ENCODE assay signal across 8 cellular contexts in genomic region chr12:48105867-48106563, GRCh38. TPM values are rescaled to one million over a fixed set of nuclear protein-coding genes. Genes with fewer than 3 reads are reported as not detected.
A peak's percentile ranks its signal among the peaks of the same experiment; 100 is the strongest.
DNase-seq lines count a peak whose midpoint lies in the region; ATAC-seq and TF ChIP-seq lines count a peak whose summit lies in the region.

TSS of gene SENP1 (minus strand) at chr12:48106079. CDS start at chr12:48101472, 4,607 bp downstream.

- DNase-seq in GM12864 (ENCODE audit: low read depth), result peak; percentile 74
- peak; percentile 93 to 98 (median 98) for DNase-seq in NCI-H1417 (lab: John Stamatoyannopoulos, UW)
- DNase-seq in SW480 (ENCODE audit: low spot score), result peak; percentile 84
- peak; percentile 93 for DNase-seq in activated naive CD8-positive, alpha-beta T cell treated with anti-CD3 and anti-CD28 coated beads, Interleukin-2, amount 50 U/mL, for 24 hours
- DNase-seq in Right ventricle myocardium superior, result peak; percentile 93
- DNase-seq in trophoblast cell, result peak; percentile 78 to 84
- DNase-seq in tibial nerve (ENCODE audit: low spot score in 2 of 2), result peak; percentile 67 to 80

- peaks cover 8% of the 10 kb centered on the region in 2 experiments for H3K4me1 ChIP-seq in trophoblast cell (ENCODE audit: control insufficient read depth in 1 of 2, insufficient read depth in 2 of 2, low read length in 2 of 2)
- peaks cover 0 to 41% (median 12%) of the 10 kb centered on the region in 4 donors for H3K4me1 ChIP-seq in tibial nerve

- H3K9me3 Mint-ChIP-seq in activated naive CD8-positive, alpha-beta T cell treated with anti-CD3 and anti-CD28 coated beads, Interleukin-2, amount 50 U/mL, for 24 hours, result no peaks in the 10 kb centered on the region

- H3K23ac ChIP-seq in trophoblast cell (ENCODE audit: low read length), result no peak within 1 kb of the TSS

- H3K27me3 ChIP-seq in trophoblast cell (ENCODE audit: insufficient read depth, low read length) (peaks cover 2% of the 10 kb centered on the region), tibial nerve (no peaks in the 10 kb centered on the region)

- intact Hi-C loops in Right ventricle myocardium superior (cut with DNase I), result loop anchor here (10.0 kb wide), 1 partner anchor 49 kb away; the partner anchor contains the start of gene ASB8

- peak within 1 kb of the TSS; percentile 91 for H3K27ac ChIP-seq in trophoblast cell (ENCODE audit: low read depth, low read length)
- peak within 1 kb of the TSS; percentile 84 to 98 (median 90) for H3K27ac ChIP-seq in tibial nerve

- H3K36me3 ChIP-seq in trophoblast cell (ENCODE audit: control insufficient read depth in 1 of 2, insufficient read depth in 2 of 2, low read length in 2 of 2) (no peaks in the 10 kb centered on the region), tibial nerve (no peaks in the 10 kb centered on the region)

- H4K12ac ChIP-seq in trophoblast cell (ENCODE audit: low read depth, low read length), result peak within 1 kb of the TSS; percentile 84

- peak within 1 kb of the TSS; percentile 78 for H2BK120ac ChIP-seq in trophoblast cell (ENCODE audit: insufficient read depth, low read length, poor library complexity)

- peaks cover 2% of the 10 kb centered on the region for H3K36me3 Mint-ChIP-seq in activated naive CD8-positive, alpha-beta T cell treated with anti-CD3 and anti-CD28 coated beads, Interleukin-2, amount 50 U/mL, for 24 hours (ENCODE audit: low read depth)

- peak within 1 kb of the TSS; percentile 90 for H4K91ac ChIP-seq in trophoblast cell (ENCODE audit: low read depth, low read length)

- H3K4me1 Mint-ChIP-seq in activated naive CD8-positive, alpha-beta T cell treated with anti-CD3 and anti-CD28 coated beads, Interleukin-2, amount 50 U/mL, for 24 hours, result peaks cover 49% of the 10 kb centered on the region

- peak in 1 of 2 donors; percentile 41 for TF ChIP-seq POLR2A in tibial nerve (IDR thresholded peaks at IDR 0.05)

- H3K14ac ChIP-seq in trophoblast cell (ENCODE audit: low read length), result peak within 1 kb of the TSS; percentile 88

- peak within 1 kb of the TSS; percentile 79 for H3K4me3 ChIP-seq in GM12864 (ENCODE audit: low read depth, low read length)
- H3K4me3 ChIP-seq in trophoblast cell (ENCODE audit: low read depth, low read length), result peak within 1 kb of the TSS; percentile 96
- peak within 1 kb of the TSS; percentile 86 to 99 (median 95) for H3K4me3 ChIP-seq in tibial nerve

- H2BK5ac ChIP-seq in trophoblast cell (ENCODE audit: low read depth, low read length, poor library complexity), result peak within 1 kb of the TSS; percentile 73

- H2AK5ac ChIP-seq in trophoblast cell (ENCODE audit: low read length), result no peak within 1 kb of the TSS

- H3K9me3 ChIP-seq in trophoblast cell (ENCODE audit: insufficient read depth, low read depth, low read length) (no peaks in the 10 kb centered on the region), tibial nerve (no peaks in the 10 kb centered on the region)

- no peaks in the 10 kb centered on the region for H3K27me3 Mint-ChIP-seq in activated naive CD8-positive, alpha-beta T cell treated with anti-CD3 and anti-CD28 coated beads, Interleukin-2, amount 50 U/mL, for 24 hours

- peak within 1 kb of the TSS; percentile 90 for H3K9ac ChIP-seq in trophoblast cell (ENCODE audit: low read length)

- peaks cover 10% of the 10 kb centered on the region for H3K79me1 ChIP-seq in trophoblast cell (ENCODE audit: low read length)

- peak within 1 kb of the TSS; percentile 96 for H3K27ac Mint-ChIP-seq in activated naive CD8-positive, alpha-beta T cell treated with anti-CD3 and anti-CD28 coated beads, Interleukin-2, amount 50 U/mL, for 24 hours

- H4K8ac ChIP-seq in trophoblast cell (ENCODE audit: low read depth, low read length), result peak within 1 kb of the TSS; percentile 95

- peak; percentile 14 for TF ChIP-seq CTCF in GM12864 (IDR thresholded peaks at IDR 0.05; ENCODE audit: low read depth, low read length, missing control alignments)
- TF ChIP-seq CTCF in tibial nerve (IDR thresholded peaks at IDR 0.05), result peak in 4 of 5 experiments; percentile 20 to 78 (median 44)

- peak within 1 kb of the TSS; percentile 90 for H3K4me2 ChIP-seq in trophoblast cell (ENCODE audit: low read length)

- peak; percentile 60 to 83 for TF ChIP-seq EP300 in tibial nerve (IDR thresholded peaks at IDR 0.05)

- peak within 1 kb of the TSS; percentile 96 for H3K4me3 Mint-ChIP-seq in activated naive CD8-positive, alpha-beta T cell treated with anti-CD3 and anti-CD28 coated beads, Interleukin-2, amount 50 U/mL, for 24 hours

- peaks cover 6% of the 10 kb centered on the region for H3K79me2 ChIP-seq in trophoblast cell (ENCODE audit: control insufficient read depth, insufficient read depth, low read length, poor library complexity)

- H2AFZ ChIP-seq in trophoblast cell (ENCODE audit: insufficient read depth, low read length, poor library complexity), result peak within 1 kb of the TSS; percentile 84

- H2BK12ac ChIP-seq in trophoblast cell (ENCODE audit: low read length), result no peak within 1 kb of the TSS

- H3K4ac ChIP-seq in trophoblast cell (ENCODE audit: low read depth, low read length), result peak within 1 kb of the TSS; percentile 82

- ATAC-seq in HG02759 (IDR thresholded peaks at IDR 0.05; ENCODE audit: unreplicated experiment), result peak; percentile 80
- peak; percentile 84 for ATAC-seq in activated naive CD8-positive, alpha-beta T cell treated with anti-CD3 and anti-CD28 coated beads, Interleukin-2, amount 50 U/mL, for 24 hours
- peak; percentile 99 for ATAC-seq in Right ventricle myocardium superior (ENCODE audit: poor library complexity)

- peak within 1 kb of the TSS; percentile 95 for H3K18ac ChIP-seq in trophoblast cell (ENCODE audit: low read length)

- WGBS in trophoblast cell (ENCODE audit: extremely low coverage, insufficient coverage, insufficient read length), result no CpG with 5 or more reads among the region's 52 CpGs
- 0 to 1% methylated on average over 29 to 50 of the region's 52 CpGs for WGBS in tibial nerve, 2 donors

RNA-seq across cellular contexts. Expression of gene SENP1, which starts in this region (rescaled TPM):
- total RNA-seq in Right ventricle myocardium superior (5.1 TPM), tibial nerve (10 to 100 TPM; 14.7 to 40.0 (median 21.1) TPM)
- 10.6 and 11.8 TPM in 2 replicates for polyA plus RNA-seq in trophoblast cell (2013)

Comparison
In these comparisons a context has a peak if more than half of its experiments do, and no peak if none do; other contexts are left out.
1. Peak in every context shown above with its lines: DNase-seq, ATAC-seq, H3K4me3 ChIP-seq and H3K27ac ChIP-seq.